10 cellular contexts compared by ENCODE assay signal in genomic region chr14:99568567-99569560, GRCh38. TPM values are rescaled to one million over a fixed set of nuclear protein-coding genes. Genes with fewer than 3 reads are reported as not detected.
A peak's percentile ranks its signal among the peaks of the same experiment; 100 is the strongest.
DNase-seq lines count a peak whose midpoint lies in the region; ATAC-seq, FAIRE-seq and TF ChIP-seq lines count a peak whose summit lies in the region.
"Had no signal": no experiment of that assay in that cellular context is flagged by ENCODE, and none has a peak within 500 bp of the region (broad histone marks: within the 10 kb centered on the region; RNA-seq: fewer than 3 reads in every experiment).

No MANE protein-coding gene starts in this region.

- H2BK120ac ChIP-seq in H1 (replicated peaks; ENCODE audit: low read depth, low read length), result no peak overlapping the region

- peak overlapping the region; percentile 92 for H2BK12ac ChIP-seq in H1 (ENCODE audit: low read depth, low read length)

- peak overlapping the region; percentile 94; the same call in 1 of the 2 replicates for H2AK5ac ChIP-seq in H1 (ENCODE audit: low read depth, low read length)

- no peak overlapping the region for H3K56ac ChIP-seq in H1 (replicated peaks; ENCODE audit: insufficient read length, low read depth, low read length)

- no peaks in the 10 kb centered on the region for H3K9me3 ChIP-seq in H1 (ENCODE audit: insufficient read depth in 2 of 2, low read depth in 1 of 2, low read length in 1 of 2)
- no peaks in the 10 kb centered on the region for H3K9me3 ChIP-seq in spleen

- peak overlapping the region; percentile 71; the same call in 1 of the 2 replicates for H2BK5ac ChIP-seq in H1 (ENCODE audit: low read depth, low read length)

- intact Hi-C loops in spleen (cut with DNase I; ENCODE audit: low total_unique reads), result no loop called here
- intact Hi-C loops in posterior vena cava (cut with DNase I), result loop anchor here in 1 of 2 donors (5.0 kb wide), 1 partner anchor 33 kb away; the partner anchor contains the start of gene CCDC85C

- H4K8ac ChIP-seq in H1 (ENCODE audit: extremely low read depth, insufficient read depth, low read length), result peak overlapping the region; percentile 35; the same call in 1 of the 2 replicates

- H3K4me1 Mint-ChIP-seq in activated naive CD4-positive, alpha-beta T cell treated with anti-CD3 and anti-CD28 coated beads, Interleukin-2, amount 10 ng/mL, durations not matched to agents 7 days and 5 days, result no peaks in the 10 kb centered on the region

- H3K4me2 ChIP-seq in H1 (ENCODE audit: insufficient read depth in 1 of 2, low read depth in 2 of 2, low read length in 2 of 2), result no peak overlapping the region

- H3K79me1 ChIP-seq in H1 (ENCODE audit: low read depth, low read length), result peaks cover 27% of the 10 kb centered on the region

- CTCF ChIA-PET in H1 (lab: Charles Lee; ENCODE audit: partially characterized antibody), result interaction anchor here (0.6 to 4.1 kb wide), 8 partner anchors 17 to 110 kb away, joined by 3 to 18 read pairs (median 4); no protein-coding TSS in a partner anchor
- CTCF ChIA-PET in activated naive CD4-positive, alpha-beta T cell treated with anti-CD3 and anti-CD28 coated beads, Interleukin-2, amount 10 ng/mL, durations not matched to agents 7 days and 5 days (lab: Charles Lee), result no interaction called here

- TF ChIP-seq POLR2A in H1 (IDR thresholded peaks at IDR 0.05; ENCODE audit: control extremely low read depth in 1 of 2, low read depth in 2 of 2, low read length in 2 of 2) (no peak), spleen (IDR thresholded peaks at IDR 0.05) (no peak)

- no peak for TF ChIP-seq RAD21 in H1 (IDR thresholded peaks at IDR 0.05 in 1 of 2, conservative IDR thresholded peaks at IDR 0.05 in 1 of 2; ENCODE audit: low read depth in 2 of 2, low read length in 2 of 2)

- peaks cover 0 to 3% (median 0%) of the 10 kb centered on the region in 4 experiments; a peak in 2 of 7 replicates for H3K27me3 ChIP-seq in H1 (replicated peaks in 1 of 4; ENCODE audit: control insufficient read depth in 3 of 4, extremely low read depth in 1 of 4, insufficient read depth in 3 of 4, low read length in 3 of 4)
- no peaks in the 10 kb centered on the region for H3K27me3 ChIP-seq in spleen (replicated peaks in 1 of 7)

- no peak overlapping the region for H3K27ac ChIP-seq in H1 (ENCODE audit: low read depth, low read length)
- H3K27ac ChIP-seq in spleen, result no peak overlapping the region

- DNase-seq in NCI-H510A (lab: John Stamatoyannopoulos, UW), result peak; percentile 72
- no peak for DNase-seq in H1 (ENCODE audit: low read depth in 1 of 2, low spot score in 2 of 2)
- DNase-seq in renal cortical epithelial cell (ENCODE audit: low read depth), result peak; percentile 39
- DNase-seq in spleen, result no peak
- DNase-seq in activated naive CD4-positive, alpha-beta T cell treated with anti-CD3 and anti-CD28 coated beads, Interleukin-2, amount 10 ng/mL, durations not matched to agents 7 days and 5 days, result no peak
- no peak for DNase-seq in posterior vena cava (ENCODE audit: low spot score)
- DNase-seq: activated CD4-positive, CD25-positive, alpha-beta regulatory T cell treated with anti-CD3 and anti-CD28 coated beads, Interleukin-2, amount 50 U/mL, for 72 hours had no signal

- H4K20me1 ChIP-seq in H1 (replicated peaks in 1 of 2; ENCODE audit: control insufficient read depth in 1 of 2, insufficient read depth in 2 of 2, low read length in 2 of 2), result peaks cover 15 to 44% of the 10 kb centered on the region in 2 experiments

- TF ChIP-seq EP300 in H1 (IDR thresholded peaks at IDR 0.05; ENCODE audit: borderline replicate concordance in 1 of 2, low read depth in 2 of 2, low read length in 2 of 2), result no peak

- H3K14ac ChIP-seq in H1 (ENCODE audit: insufficient read length), result no peak overlapping the region

- no peaks in the 10 kb centered on the region for H3K27me3 Mint-ChIP-seq in activated naive CD4-positive, alpha-beta T cell treated with anti-CD3 and anti-CD28 coated beads, Interleukin-2, amount 10 ng/mL, durations not matched to agents 7 days and 5 days

- WGBS in H1 (ENCODE audit: extremely low coverage in 1 of 2, insufficient coverage in 1 of 2, insufficient read length in 1 of 2, insufficient replicate concordance in 2 of 2, low coverage in 1 of 2, low lambda C conversion rate in 2 of 2, missing lambda C conversion rate in 1 of 2), 2 experiments, result 86% methylated on average over 22 of the region's 22 CpGs; no CpG with 5 or more reads in 1 of the 2 experiments
- 42 to 48% (median 46%) methylated on average over 11 to 22 of the region's 22 CpGs for WGBS in spleen, 5 donors

- no peak overlapping the region for H3K4me3 Mint-ChIP-seq in activated naive CD4-positive, alpha-beta T cell treated with anti-CD3 and anti-CD28 coated beads, Interleukin-2, amount 10 ng/mL, durations not matched to agents 7 days and 5 days
- H3K4me3 Mint-ChIP-seq: natural killer cell treated with Interleukin-12 subunit alpha and Interleukin-12 subunit beta and Interleukin-15 and Interleukin-18, amount 100 ng/mL, for 72 hours had no signal

- peak overlapping the region; percentile 81; the same call in 1 of the 2 replicates for H2BK15ac ChIP-seq in H1 (ENCODE audit: low read length)

- H3K4me1 ChIP-seq in H1 (replicated peaks in 1 of 4; ENCODE audit: control insufficient read depth in 3 of 4, insufficient read depth in 4 of 4, low read length in 3 of 4) (peaks cover 28 to 78% (median 54%) of the 10 kb centered on the region in 4 experiments), spleen (peaks cover 0 to 73% (median 32%) of the 10 kb centered on the region in 6 donors)

- H3K23me2 ChIP-seq in H1 (ENCODE audit: low read depth, low read length), result no peaks in the 10 kb centered on the region

- peak overlapping the region; percentile 89 for H4K91ac ChIP-seq in H1 (replicated peaks; ENCODE audit: insufficient read length, low read length)

- FAIRE-seq in H1 (lab: Jason Lieb, UNC), result no peak

- H3K18ac ChIP-seq in H1 (ENCODE audit: extremely low read depth, low read length), result no peak overlapping the region

- peaks cover 0 to 62% of the 10 kb centered on the region in 2 experiments; a peak in 3 of 4 replicates for H3K79me2 ChIP-seq in H1 (ENCODE audit: control insufficient read depth in 1 of 2, insufficient read depth in 2 of 2, low read length in 2 of 2)

- H3K4me3 ChIP-seq in H1 (ENCODE audit: extremely low read depth in 1 of 4, insufficient read depth in 2 of 4, low read depth in 3 of 4, low read length in 4 of 4) (no peak overlapping the region), spleen (no peak overlapping the region)

- ATAC-seq in GM18868 (IDR thresholded peaks at IDR 0.05; ENCODE audit: unreplicated experiment), result peak; percentile 42
- no peak for ATAC-seq in HG03460 (IDR thresholded peaks at IDR 0.05; ENCODE audit: unreplicated experiment)
- ATAC-seq: natural killer cell treated with Interleukin-12 subunit alpha and Interleukin-12 subunit beta and Interleukin-15 and Interleukin-18, amount 100 ng/mL, for 72 hours had no signal

- peak overlapping the region; percentile 57 for H3K4ac ChIP-seq in H1 (replicated peaks; ENCODE audit: insufficient read length, low read depth, low read length)

- no peak overlapping the region for H4K5ac ChIP-seq in H1 (ENCODE audit: insufficient read length, low read depth, low read length)

- 0 out of 7 replicates have a peak overlapping the region, but pooled peaks of 1 of the 4 experiments have one; percentile 11 for H3K9ac ChIP-seq in H1 (replicated peaks in 1 of 4; ENCODE audit: extremely low read depth in 1 of 4, low read depth in 3 of 4, low read length in 3 of 4)

- TF ChIP-seq CTCF in H1 (IDR thresholded peaks at IDR 0.05; ENCODE audit: control extremely low read depth in 1 of 3, insufficient read depth in 1 of 3, low read depth in 1 of 3, low read length in 3 of 3) (no peak), spleen (IDR thresholded peaks at IDR 0.05 in 8 of 11, conservative IDR thresholded peaks at IDR 0.05 in 3 of 11) (no peak)

- H3K23ac ChIP-seq in H1 (ENCODE audit: insufficient read length), result no peak overlapping the region

- H3K9me3 Mint-ChIP-seq in activated naive CD4-positive, alpha-beta T cell treated with anti-CD3 and anti-CD28 coated beads, Interleukin-2, amount 10 ng/mL, durations not matched to agents 7 days and 5 days, result no peaks in the 10 kb centered on the region
- H3K9me3 Mint-ChIP-seq: natural killer cell treated with Interleukin-12 subunit alpha and Interleukin-12 subunit beta and Interleukin-15 and Interleukin-18, amount 100 ng/mL, for 72 hours had no signal

- no peaks in the 10 kb centered on the region for H3K36me3 Mint-ChIP-seq in activated naive CD4-positive, alpha-beta T cell treated with anti-CD3 and anti-CD28 coated beads, Interleukin-2, amount 10 ng/mL, durations not matched to agents 7 days and 5 days
- H3K36me3 Mint-ChIP-seq: natural killer cell treated with Interleukin-12 subunit alpha and Interleukin-12 subunit beta and Interleukin-15 and Interleukin-18, amount 100 ng/mL, for 72 hours had no signal

- POLR2A ChIA-PET in H1 (lab: Charles Lee; ENCODE audit: partially characterized antibody), result no interaction called here

- no peak overlapping the region for H2AFZ ChIP-seq in H1 (ENCODE audit: low read length)

- H3K27ac Mint-ChIP-seq in activated naive CD4-positive, alpha-beta T cell treated with anti-CD3 and anti-CD28 coated beads, Interleukin-2, amount 10 ng/mL, durations not matched to agents 7 days and 5 days, result no peak overlapping the region
- H3K27ac Mint-ChIP-seq: natural killer cell treated with Interleukin-12 subunit alpha and Interleukin-12 subunit beta and Interleukin-15 and Interleukin-18, amount 100 ng/mL, for 72 hours had no signal

- H3K36me3 ChIP-seq in H1 (ENCODE audit: control insufficient read depth in 2 of 4, insufficient read depth in 4 of 4, low read length in 3 of 4), result no peaks in the 10 kb centered on the region
- no peaks in the 10 kb centered on the region for H3K36me3 ChIP-seq in spleen

- no peak overlapping the region for H2BK20ac ChIP-seq in H1 (ENCODE audit: low read length)

TF ChIP-seq in H1, 55 proteins besides CTCF, POLR2A, EP300 and RAD21 (continues in another document):
- no peak for TF ChIP-seq SP4 (IDR thresholded peaks at IDR 0.05; ENCODE audit: low read length)
- TF ChIP-seq SAP30 (IDR thresholded peaks at IDR 0.05; ENCODE audit: insufficient read depth, insufficient replicate concordance, low read length), result no peak
- TF ChIP-seq TBP (IDR thresholded peaks at IDR 0.05; ENCODE audit: low read depth, low read length), result no peak

RNA-seq across cellular contexts. Expression of gene CCDC85C, which starts 35.1 kb away (rescaled TPM):
- total RNA-seq in H1 (2021; fragmentation: NEBNext Ultra II Directional; extraction: Animal tissue kit (Norgen Biotek cat#: 25700)), result 35.8 and 38.6 TPM in 2 replicates
- 16.8 and 26.4 TPM in 2 replicates for polyA plus RNA-seq in H1 (2011; rRNA removed)
- polyA plus RNA-seq in H1 (2011; cell fraction: cytosol; rRNA removed), result 18.1 TPM
- polyA plus RNA-seq in H1 (2011; cell fraction: nucleus; rRNA removed), result 31.7 TPM
- 18.2 to 30.0 TPM (median 25.2 TPM) in 4 replicates for polyA plus RNA-seq in H1 (2012, experiment 1 of 2)
- 32.9 TPM for polyA plus RNA-seq in H1 (2012, experiment 2 of 2)
- 15.1 TPM for polyA plus RNA-seq in H1 (2013, experiment 1 of 2)
- 15.5 TPM for polyA plus RNA-seq in H1 (2013, experiment 2 of 2)
- polyA minus RNA-seq in H1 (2011; rRNA and poly(A)+ RNA removed), result 22.2 and 22.8 TPM in 2 replicates
- 23.3 TPM for polyA minus RNA-seq in H1 (2011; cell fraction: cytosol; rRNA and poly(A)+ RNA removed)
- 19.6 TPM for polyA minus RNA-seq in H1 (2011; cell fraction: nucleus; rRNA and poly(A)+ RNA removed)
- total RNA-seq in renal cortical epithelial cell, result 11.0 and 11.6 TPM in 2 replicates
- total RNA-seq in spleen, result 10 to 100 TPM in 4 of 7 donors, 1 to 10 TPM in 3; 6.0 to 12.4 (median 11.3) TPM
- 1 to 10 TPM; 1.6 to 6.5 (median 1.9) TPM for polyA plus RNA-seq in spleen
- 10 to 100 TPM; 19.8 to 28.2 TPM for total RNA-seq in posterior vena cava

Comparison
In these comparisons a context has a peak if more than half of its experiments do, and no peak if none do; other contexts are left out.
1. DNase-seq: peak in NCI-H510A (single experiment) and renal cortical epithelial cell (single experiment); none in H1 (0 of 2), spleen (single experiment), activated naive CD4-positive, alpha-beta T cell treated with anti-CD3 and anti-CD28 coated beads, Interleukin-2, amount 10 ng/mL, durations not matched to agents 7 days and 5 days (single experiment) and posterior vena cava (single experiment).